ENCODE assay signal across 18 cellular contexts in genomic region chr3:52490035-52490937, GRCh38. TPM values are rescaled to one million over a fixed set of nuclear protein-coding genes. Genes with fewer than 3 reads are reported as not detected.
DNase-seq lines count a peak whose midpoint lies in the region; ATAC-seq and TF ChIP-seq lines count a peak whose summit lies in the region.
"Had no signal": no experiment of that assay in that cellular context is flagged by ENCODE, and none has a peak within 500 bp of the region (broad histone marks: within the 10 kb centered on the region; RNA-seq: fewer than 3 reads in every experiment).

No MANE protein-coding gene starts in this region.

- no peaks in the 10 kb centered on the region for H3K27me3 ChIP-seq in subcutaneous abdominal adipose tissue (ENCODE audit: control insufficient read depth in 5 of 5, insufficient read depth in 4 of 5, low read length in 5 of 5)

- H3K4me1 Mint-ChIP-seq in activated CD8-positive, alpha-beta T cell treated with anti-CD3 and anti-CD28 coated beads, Interleukin-2, amount 10 ng/mL, durations not matched to agents 7 days and 5 days (ENCODE audit: low read depth), result peaks cover 2% of the 10 kb centered on the region
- no peaks in the 10 kb centered on the region for H3K4me1 Mint-ChIP-seq in activated CD8-positive, alpha-beta T cell treated with anti-CD3 and anti-CD28 coated beads for 36 hours (ENCODE audit: low read depth)
- H3K4me1 Mint-ChIP-seq in dendritic cell treated with granulocyte-macrophage colony-stimulating factor and Interleukin-4, amounts not matched to agents 40 ng/mL and 50 ng/mL, for 4 days (ENCODE audit: low read depth), result peaks cover 70% of the 10 kb centered on the region

- H3K4me3 Mint-ChIP-seq in activated CD8-positive, alpha-beta T cell treated with anti-CD3 and anti-CD28 coated beads, Interleukin-2, amount 10 ng/mL, durations not matched to agents 7 days and 5 days, result no peak overlapping the region
- H3K4me3 Mint-ChIP-seq in activated CD8-positive, alpha-beta T cell treated with anti-CD3 and anti-CD28 coated beads for 36 hours, result no peak overlapping the region
- H3K4me3 Mint-ChIP-seq in dendritic cell treated with granulocyte-macrophage colony-stimulating factor and Interleukin-4, amounts not matched to agents 40 ng/mL and 50 ng/mL, for 4 days, result peak overlapping the region; percentile 64

- H3K4me1 ChIP-seq in mesodermal cell (ENCODE audit: control insufficient read depth, insufficient read depth, low read length, poor library complexity, severe bottlenecking), result peaks cover 22% of the 10 kb centered on the region
- H3K4me1 ChIP-seq in subcutaneous abdominal adipose tissue (ENCODE audit: control insufficient read depth in 5 of 5, insufficient read depth in 5 of 5, low read length in 5 of 5), result peaks cover 15 to 60% (median 54%) of the 10 kb centered on the region in 5 donors

- no peaks in the 10 kb centered on the region for H3K9me3 Mint-ChIP-seq in activated CD8-positive, alpha-beta T cell treated with anti-CD3 and anti-CD28 coated beads, Interleukin-2, amount 10 ng/mL, durations not matched to agents 7 days and 5 days (ENCODE audit: insufficient read depth)
- no peaks in the 10 kb centered on the region for H3K9me3 Mint-ChIP-seq in activated CD8-positive, alpha-beta T cell treated with anti-CD3 and anti-CD28 coated beads for 36 hours
- no peaks in the 10 kb centered on the region for H3K9me3 Mint-ChIP-seq in dendritic cell treated with granulocyte-macrophage colony-stimulating factor and Interleukin-4, amounts not matched to agents 40 ng/mL and 50 ng/mL, for 4 days

- WGBS in mesodermal cell (ENCODE audit: insufficient coverage in 2 of 2), 2 experiments, result 88 to 91% methylated on average over 18 to 21 of the region's 22 CpGs

- H3K36me3 ChIP-seq in mesodermal cell (ENCODE audit: control insufficient read depth, insufficient read depth, low read length), result peaks cover 79% of the 10 kb centered on the region
- H3K36me3 ChIP-seq in subcutaneous abdominal adipose tissue (ENCODE audit: control insufficient read depth in 5 of 5, insufficient read depth in 5 of 5, low read length in 5 of 5), result peaks cover 0 to 83% (median 78%) of the 10 kb centered on the region in 5 donors

- TF ChIP-seq CTCF in activated CD8-positive, alpha-beta T cell treated with anti-CD3 and anti-CD28 coated beads for 36 hours (IDR thresholded peaks at IDR 0.05), result no peak

- peak overlapping the region; percentile 15 for H3K27ac Mint-ChIP-seq in activated CD8-positive, alpha-beta T cell treated with anti-CD3 and anti-CD28 coated beads, Interleukin-2, amount 10 ng/mL, durations not matched to agents 7 days and 5 days
- H3K27ac Mint-ChIP-seq in activated CD8-positive, alpha-beta T cell treated with anti-CD3 and anti-CD28 coated beads for 36 hours, result no peak overlapping the region
- H3K27ac Mint-ChIP-seq in dendritic cell treated with granulocyte-macrophage colony-stimulating factor and Interleukin-4, amounts not matched to agents 40 ng/mL and 50 ng/mL, for 4 days, result peak overlapping the region; percentile 97

- no peaks in the 10 kb centered on the region for H3K27me3 Mint-ChIP-seq in activated CD8-positive, alpha-beta T cell treated with anti-CD3 and anti-CD28 coated beads, Interleukin-2, amount 10 ng/mL, durations not matched to agents 7 days and 5 days (ENCODE audit: low read depth)
- H3K27me3 Mint-ChIP-seq in activated CD8-positive, alpha-beta T cell treated with anti-CD3 and anti-CD28 coated beads for 36 hours, result no peaks in the 10 kb centered on the region
- H3K27me3 Mint-ChIP-seq in dendritic cell treated with granulocyte-macrophage colony-stimulating factor and Interleukin-4, amounts not matched to agents 40 ng/mL and 50 ng/mL, for 4 days, result no peaks in the 10 kb centered on the region

- H3K27ac ChIP-seq in mesodermal cell (ENCODE audit: low read depth, low read length, severe bottlenecking) (peak overlapping the region; percentile 67), subcutaneous abdominal adipose tissue (ENCODE audit: low read depth, low read length) (peak overlapping the region; percentile 60)
- H3K27ac ChIP-seq: 22Rv1 had no signal

- intact Hi-C loops in activated CD8-positive, alpha-beta T cell treated with anti-CD3 and anti-CD28 coated beads for 36 hours (cut with micrococcal nuclease), result no loop called here
- intact Hi-C loops in dendritic cell treated with granulocyte-macrophage colony-stimulating factor and Interleukin-4, amounts not matched to agents 40 ng/mL and 50 ng/mL, for 4 days (cut with micrococcal nuclease), result no loop called here
- intact Hi-C loops in posterior vena cava (cut with DNase I), result no loop called here

- POLR2A ChIA-PET in activated CD8-positive, alpha-beta T cell treated with anti-CD3 and anti-CD28 coated beads, Interleukin-2, amount 10 ng/mL, durations not matched to agents 7 days and 5 days (lab: Charles Lee), result no interaction called here
- POLR2A ChIA-PET in activated CD8-positive, alpha-beta T cell treated with anti-CD3 and anti-CD28 coated beads for 36 hours (lab: Charles Lee), result interaction anchor here (0.8 to 1.7 kb wide), 3 partner anchors 21 to 42 kb away, joined by 3 to 4 read pairs (median 3); no protein-coding TSS in a partner anchor

- no peak for DNase-seq in activated CD8-positive, alpha-beta T cell treated with anti-CD3 and anti-CD28 coated beads, Interleukin-2, amount 10 ng/mL, durations not matched to agents 7 days and 5 days
- DNase-seq in activated CD8-positive, alpha-beta T cell treated with anti-CD3 and anti-CD28 coated beads for 36 hours, result no peak
- no peak for DNase-seq in epidermal melanocyte (ENCODE audit: insufficient read length, low spot score)
- DNase-seq in posterior vena cava (ENCODE audit: low spot score), result no peak
- no peak for DNase-seq in OCI-M2 (lab: John Stamatoyannopoulos, UW; ENCODE audit: unreplicated experiment)
- DNase-seq: activated CD4-positive, alpha-beta T cell treated with anti-CD3 and anti-CD28 coated beads for 4 hours; activated CD8-positive, alpha-beta memory T cell treated with anti-CD3 and anti-CD28 coated beads, Interleukin-2, amount 50 U/mL, for 4 hours; activated gamma-delta T cell treated with Interleukin-2 at 50 U/mL for 16 hours; NCI-H2081; NCI-H524 treated with DMSO at 0.1 percent for 48 hours; OCI-M1; trophoblast cell had no signal

- ATAC-seq in activated CD8-positive, alpha-beta T cell treated with anti-CD3 and anti-CD28 coated beads, Interleukin-2, amount 10 ng/mL, durations not matched to agents 7 days and 5 days, result no peak
- ATAC-seq in activated CD8-positive, alpha-beta T cell treated with anti-CD3 and anti-CD28 coated beads for 36 hours, result no peak

- CTCF ChIA-PET in activated CD8-positive, alpha-beta T cell treated with anti-CD3 and anti-CD28 coated beads, Interleukin-2, amount 10 ng/mL, durations not matched to agents 7 days and 5 days (lab: Charles Lee), result no interaction called here
- CTCF ChIA-PET in activated CD8-positive, alpha-beta T cell treated with anti-CD3 and anti-CD28 coated beads for 36 hours (lab: Charles Lee), result interaction anchor here (0.8 to 1.2 kb wide), 3 partner anchors 8 to 44 kb away, joined by 3 read pairs; no protein-coding TSS in a partner anchor

- no peak overlapping the region for H3K9ac ChIP-seq in subcutaneous abdominal adipose tissue (ENCODE audit: low read length in 5 of 5)

- H3K36me3 Mint-ChIP-seq in activated CD8-positive, alpha-beta T cell treated with anti-CD3 and anti-CD28 coated beads, Interleukin-2, amount 10 ng/mL, durations not matched to agents 7 days and 5 days (ENCODE audit: low read depth), result peaks cover 24% of the 10 kb centered on the region
- H3K36me3 Mint-ChIP-seq in activated CD8-positive, alpha-beta T cell treated with anti-CD3 and anti-CD28 coated beads for 36 hours (ENCODE audit: low read depth), result peaks cover 14% of the 10 kb centered on the region
- H3K36me3 Mint-ChIP-seq in dendritic cell treated with granulocyte-macrophage colony-stimulating factor and Interleukin-4, amounts not matched to agents 40 ng/mL and 50 ng/mL, for 4 days (ENCODE audit: low read depth), result peaks cover 92% of the 10 kb centered on the region

- H3K9me3 ChIP-seq in mesodermal cell (ENCODE audit: control insufficient read depth, low read length) (no peaks in the 10 kb centered on the region), subcutaneous abdominal adipose tissue (ENCODE audit: control insufficient read depth in 5 of 5, low read length in 5 of 5) (no peaks in the 10 kb centered on the region)

- H3K4me3 ChIP-seq in mesodermal cell (ENCODE audit: extremely low read depth, insufficient read depth, low read length, poor library complexity, severe bottlenecking) (no peak overlapping the region), subcutaneous abdominal adipose tissue (ENCODE audit: low read depth in 1 of 5, low read length in 5 of 5) (peak overlapping the region in 1 of 5 donors; percentile 11)

RNA-seq across cellular contexts. Expression of gene STAB1, which starts 4.9 kb away (rescaled TPM):
- total RNA-seq in activated CD8-positive, alpha-beta T cell treated with anti-CD3 and anti-CD28 coated beads, Interleukin-2, amount 10 ng/mL, durations not matched to agents 7 days and 5 days, result under 1 TPM in 1 of 2 experiments, not detected in 1; 0.05 TPM
- total RNA-seq in activated CD8-positive, alpha-beta T cell treated with anti-CD3 and anti-CD28 coated beads for 36 hours, result under 1 TPM; 0.09 to 0.20 TPM
- 14.5 TPM for polyA plus RNA-seq in mesodermal cell (2013, experiment 1 of 2)
- polyA plus RNA-seq in mesodermal cell (2013, experiment 2 of 2), result 8.7 TPM
- 100 to 1,000 TPM; 303 to 498 TPM for total RNA-seq in posterior vena cava
- total RNA-seq: H4 had no signal

RNA-seq across cellular contexts. Expression of gene NISCH, which starts 34.9 kb away (rescaled TPM):
- 10 to 100 TPM; 77.2 to 82.6 TPM for total RNA-seq in activated CD8-positive, alpha-beta T cell treated with anti-CD3 and anti-CD28 coated beads, Interleukin-2, amount 10 ng/mL, durations not matched to agents 7 days and 5 days
- total RNA-seq in activated CD8-positive, alpha-beta T cell treated with anti-CD3 and anti-CD28 coated beads for 36 hours, result 10 to 100 TPM; 57.1 to 57.4 TPM
- polyA plus RNA-seq in mesodermal cell (2013, experiment 1 of 2), result 128 TPM
- polyA plus RNA-seq in mesodermal cell (2013, experiment 2 of 2), result 101 TPM
- 10 to 100 TPM; 53.0 to 65.2 TPM for total RNA-seq in posterior vena cava

RNA-seq across cellular contexts. Expression of gene TNNC1, which starts 36.4 kb away (rescaled TPM):
- 1 to 10 TPM in 1 of 2 experiments, under 1 TPM in 1; 0.84 to 2.1 TPM for total RNA-seq in activated CD8-positive, alpha-beta T cell treated with anti-CD3 and anti-CD28 coated beads, Interleukin-2, amount 10 ng/mL, durations not matched to agents 7 days and 5 days
- 1 to 10 TPM; 4.8 to 5.9 TPM for total RNA-seq in activated CD8-positive, alpha-beta T cell treated with anti-CD3 and anti-CD28 coated beads for 36 hours
- polyA plus RNA-seq in mesodermal cell (2013, experiment 1 of 2), result 12.7 TPM
- polyA plus RNA-seq in mesodermal cell (2013, experiment 2 of 2), result 15.9 TPM
- total RNA-seq in posterior vena cava, result 1 to 10 TPM; 3.5 to 5.5 TPM

RNA-seq across cellular contexts. Expression of gene NT5DC2, which starts 43.4 kb away (rescaled TPM):
- total RNA-seq in activated CD8-positive, alpha-beta T cell treated with anti-CD3 and anti-CD28 coated beads, Interleukin-2, amount 10 ng/mL, durations not matched to agents 7 days and 5 days, result 10 to 100 TPM; 52.8 to 53.1 TPM
- 10 to 100 TPM; 53.8 to 61.7 TPM for total RNA-seq in activated CD8-positive, alpha-beta T cell treated with anti-CD3 and anti-CD28 coated beads for 36 hours
- 292 TPM for polyA plus RNA-seq in mesodermal cell (2013, experiment 1 of 2)
- polyA plus RNA-seq in mesodermal cell (2013, experiment 2 of 2), result 250 TPM
- total RNA-seq in posterior vena cava, result 10 to 100 TPM; 42.7 to 48.6 TPM

RNA-seq across cellular contexts. Expression of gene SEMA3G, which starts 45.4 kb away (rescaled TPM):
- under 1 TPM; 0.13 to 0.21 TPM for total RNA-seq in activated CD8-positive, alpha-beta T cell treated with anti-CD3 and anti-CD28 coated beads, Interleukin-2, amount 10 ng/mL, durations not matched to agents 7 days and 5 days
- total RNA-seq in activated CD8-positive, alpha-beta T cell treated with anti-CD3 and anti-CD28 coated beads for 36 hours, result not detected
- 24.5 TPM for polyA plus RNA-seq in mesodermal cell (2013, experiment 1 of 2)
- polyA plus RNA-seq in mesodermal cell (2013, experiment 2 of 2), result 16.1 TPM
- total RNA-seq in posterior vena cava, result 10 to 100 TPM; 12.4 to 17.7 TPM
- polyA plus RNA-seq: BJ had no signal

Comparison
In these comparisons a context has a peak if more than half of its experiments do, and no peak if none do; other contexts are left out.
1. RNA of gene STAB1, which starts 4.9 kb away (total RNA-seq): 303 to 498 TPM in posterior vena cava; 0.09 to 0.20 TPM in activated CD8-positive, alpha-beta T cell treated with anti-CD3 and anti-CD28 coated beads for 36 hours and 0.05 TPM in activated CD8-positive, alpha-beta T cell treated with anti-CD3 and anti-CD28 coated beads, Interleukin-2, amount 10 ng/mL, durations not matched to agents 7 days and 5 days; every median in the first group is over 100 times any median in the second.